Comparison of ENCODE assay signal across 8 cellular contexts in the genomic region with DNA sequence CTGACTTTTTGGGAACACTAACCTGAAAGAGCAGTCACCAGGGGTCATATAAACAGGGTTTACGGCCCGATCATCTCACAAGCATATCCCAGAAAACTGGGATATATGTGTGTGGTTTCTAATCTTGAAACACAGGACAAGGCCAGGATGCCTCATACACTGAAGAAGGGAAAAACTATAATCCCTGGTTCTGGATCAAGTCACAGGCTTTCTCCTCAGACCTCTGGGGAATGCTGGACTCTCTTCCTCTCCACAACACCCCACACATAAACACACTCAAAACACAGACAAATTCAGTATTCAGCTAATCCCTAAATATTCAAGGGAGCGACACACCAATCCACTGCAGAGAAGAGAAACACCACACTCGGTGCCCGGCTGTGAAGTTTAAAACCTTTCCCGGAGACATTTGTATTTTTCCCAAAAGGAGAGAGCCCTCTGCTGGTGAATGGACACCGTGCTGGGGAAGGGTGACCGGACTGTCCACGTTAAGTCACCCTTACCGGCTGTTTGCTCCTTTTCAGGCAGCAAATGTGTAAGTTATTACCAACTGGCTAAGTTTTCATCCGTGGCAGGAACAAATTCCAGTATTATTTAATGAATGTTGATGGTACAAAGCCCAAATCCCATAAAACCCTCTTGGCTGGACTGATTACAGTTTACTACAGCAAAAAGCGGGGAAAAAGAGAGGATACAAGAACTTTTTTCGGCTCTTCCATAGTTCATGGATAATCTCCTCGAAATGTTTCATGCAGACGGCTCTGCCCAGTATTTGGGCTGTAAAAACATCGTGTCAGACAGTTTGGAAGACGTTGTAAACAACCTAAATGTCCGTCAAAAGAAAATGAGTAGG.
DNase-seq lines count a peak whose midpoint lies in the region; ATAC-seq, FAIRE-seq and TF ChIP-seq lines count a peak whose summit lies in the region.

No MANE protein-coding gene starts in this region.

- WGBS in mesendoderm (ENCODE audit: extremely low coverage, insufficient coverage, low lambda C conversion rate) = no CpG with 5 or more reads among the region's 18 CpGs

- no peak overlapping the region for H3K27ac Mint-ChIP-seq in endothelial cell (ENCODE audit: unreplicated experiment)

- H3K4me3 ChIP-seq in DOHH2 (ENCODE audit: low read length) = no peak overlapping the region
- no peak overlapping the region for H3K4me3 ChIP-seq in RWPE2 (ENCODE audit: severe bottlenecking)
- no peak overlapping the region for H3K4me3 ChIP-seq in mesendoderm (ENCODE audit: low read length)
- H3K4me3 ChIP-seq in uterus = no peak overlapping the region

- no peaks in the 10 kb centered on the region for H3K9me2 ChIP-seq in DOHH2 (replicated peaks; ENCODE audit: control insufficient read depth, low read length)

- H3K9me3 Mint-ChIP-seq in endothelial cell (ENCODE audit: unreplicated experiment) = no peaks in the 10 kb centered on the region

- H3K4ac ChIP-seq in mesendoderm (ENCODE audit: low read depth, low read length) = no peak overlapping the region

- intact Hi-C loops in uterus (cut with DNase I; ENCODE audit: low total_unique reads) = loop anchor here (5.0 kb wide), 1 partner anchor 676 kb away; no protein-coding TSS in a partner anchor

- H2BK15ac ChIP-seq in mesendoderm (replicated peaks; ENCODE audit: low read depth) = no peak overlapping the region

- H3K36me3 ChIP-seq in DOHH2 (ENCODE audit: control insufficient read depth, low read length) = no peaks in the 10 kb centered on the region
- H3K36me3 ChIP-seq in RWPE2 (ENCODE audit: low read depth) = no peaks in the 10 kb centered on the region
- H3K36me3 ChIP-seq in mesendoderm (ENCODE audit: control insufficient read depth, insufficient read depth, low read length) = no peaks in the 10 kb centered on the region
- H3K36me3 ChIP-seq in uterus = no peaks in the 10 kb centered on the region

- no peaks in the 10 kb centered on the region for H3F3A ChIP-seq in DOHH2 (ENCODE audit: control insufficient read depth, insufficient read depth)

- no peaks in the 10 kb centered on the region for H3K79me2 ChIP-seq in DOHH2 (ENCODE audit: control insufficient read depth, low read length)
- H3K79me2 ChIP-seq in mesendoderm (ENCODE audit: control insufficient read depth, insufficient read depth, low read length) = no peaks in the 10 kb centered on the region

- H3K18ac ChIP-seq in mesendoderm (ENCODE audit: low read length) = no peak overlapping the region

- no peaks in the 10 kb centered on the region for H3K4me1 ChIP-seq in DOHH2 (ENCODE audit: control insufficient read depth, low read length)
- H3K4me1 ChIP-seq in RWPE2 (ENCODE audit: insufficient read depth, poor library complexity, severe bottlenecking) = no peaks in the 10 kb centered on the region
- H3K4me1 ChIP-seq in mesendoderm (ENCODE audit: control insufficient read depth, low read depth, low read length) = no peaks in the 10 kb centered on the region
- peaks cover 0 to 6% of the 10 kb centered on the region in 2 donors for H3K4me1 ChIP-seq in uterus

- TF ChIP-seq POLR2A in uterus (IDR thresholded peaks at IDR 0.05) = no peak

- H3K56ac ChIP-seq in mesendoderm (ENCODE audit: low read length) = no peak overlapping the region

- H3K27ac ChIP-seq in DOHH2 (ENCODE audit: low read depth, low read length) (no peak overlapping the region), RWPE2 (ENCODE audit: poor library complexity, severe bottlenecking) (no peak overlapping the region), mesendoderm (ENCODE audit: low read depth, low read length) (no peak overlapping the region), uterus (peak overlapping the region; percentile 80 to 90)

- no peaks in the 10 kb centered on the region for H4K20me1 ChIP-seq in DOHH2 (ENCODE audit: control insufficient read depth, insufficient read depth, low read depth, low read length)

- H3K4me1 Mint-ChIP-seq in endothelial cell (ENCODE audit: unreplicated experiment) = no peaks in the 10 kb centered on the region

- H3K23ac ChIP-seq in mesendoderm (ENCODE audit: low read length) = no peak overlapping the region

- no peaks in the 10 kb centered on the region for H3K36me3 Mint-ChIP-seq in endothelial cell (ENCODE audit: low read depth, unreplicated experiment)

- DNase-seq in HTR-8/SVneo (ENCODE audit: insufficient read length, low spot score) = peak; percentile 69
- no peak for DNase-seq in RWPE2 (ENCODE audit: low spot score)
- DNase-seq in endothelial cell (ENCODE audit: low spot score) = peak; percentile 65
- peak; percentile 69 for DNase-seq in mesendoderm
- peak; percentile 79 to 86 for DNase-seq in uterus
- DNase-seq in activated effector memory CD4-positive, alpha-beta T cell treated with anti-CD3 and anti-CD28 coated beads, Interleukin-2, amount 50 U/mL, for 16 hours = no peak

- H2BK5ac ChIP-seq in mesendoderm (ENCODE audit: low read length) = no peak overlapping the region

- no peaks in the 10 kb centered on the region for H3K27me3 Mint-ChIP-seq in endothelial cell (ENCODE audit: unreplicated experiment)

- no peaks in the 10 kb centered on the region for H3K27me3 ChIP-seq in DOHH2 (ENCODE audit: control insufficient read depth, low read length)
- no peaks in the 10 kb centered on the region for H3K27me3 ChIP-seq in RWPE2 (ENCODE audit: insufficient read depth, poor library complexity, severe bottlenecking)
- H3K27me3 ChIP-seq in mesendoderm (ENCODE audit: insufficient read depth, low read length, poor library complexity) = no peaks in the 10 kb centered on the region
- no peaks in the 10 kb centered on the region for H3K27me3 ChIP-seq in uterus

- H4K5ac ChIP-seq in mesendoderm (ENCODE audit: low read length) = no peak overlapping the region

- no peak overlapping the region for H3K9ac ChIP-seq in mesendoderm (ENCODE audit: low read length)

- no peak overlapping the region for H2BK120ac ChIP-seq in mesendoderm (ENCODE audit: low read depth, low read length)

- no peak overlapping the region for H3K4me2 ChIP-seq in DOHH2 (ENCODE audit: low read length)
- no peak overlapping the region for H3K4me2 ChIP-seq in mesendoderm (ENCODE audit: low read length)

- H2AK5ac ChIP-seq in mesendoderm (ENCODE audit: low read length) = no peak overlapping the region

- H3K9me3 ChIP-seq in DOHH2 (ENCODE audit: control insufficient read depth, insufficient read depth, low read length) (no peaks in the 10 kb centered on the region), RWPE2 (ENCODE audit: severe bottlenecking) (no peaks in the 10 kb centered on the region), uterus (no peaks in the 10 kb centered on the region)

- no peaks in the 10 kb centered on the region for H3K79me1 ChIP-seq in mesendoderm (ENCODE audit: low read length)

- H4K8ac ChIP-seq in mesendoderm (ENCODE audit: low read depth, low read length) = no peak overlapping the region

- TF ChIP-seq CTCF in DOHH2 (IDR thresholded peaks at IDR 0.05; ENCODE audit: low read depth, low read length, poor library complexity, severe bottlenecking) (peak; percentile 59), RWPE2 (IDR thresholded peaks at IDR 0.05; ENCODE audit: poor library complexity, severe bottlenecking) (peak; percentile 98), endothelial cell (IDR thresholded peaks at IDR 0.05; ENCODE audit: unreplicated experiment) (peak; percentile 67), uterus (IDR thresholded peaks at IDR 0.05) (peak; percentile 61 to 84 (median 81))

- H3K4me3 Mint-ChIP-seq in endothelial cell (ENCODE audit: unreplicated experiment) = no peak overlapping the region

- FAIRE-seq in HTR-8/SVneo (lab: Jason Lieb, UNC) = peak; percentile 20

- ATAC-seq in RWPE2 (ENCODE audit: low read depth) = peak; percentile 83
- ATAC-seq in HG02973 (IDR thresholded peaks at IDR 0.05; ENCODE audit: unreplicated experiment) = no peak

Comparison
In these comparisons a context has a peak if more than half of its experiments do, and no peak if none do; other contexts are left out.
1. H3K27ac ChIP-seq: peak in uterus (2 of 2); none in DOHH2 (single experiment), RWPE2 (single experiment) and mesendoderm (single experiment).
2. DNase-seq: peak in HTR-8/SVneo (single experiment), endothelial cell (single experiment), mesendoderm (single experiment) and uterus (2 of 2); none in RWPE2 (single experiment) and activated effector memory CD4-positive, alpha-beta T cell treated with anti-CD3 and anti-CD28 coated beads, Interleukin-2, amount 50 U/mL, for 16 hours (single experiment).
3. Peak in every context shown above with its lines, with median percentiles within 50 percentile points of each other: CTCF ChIP-seq.